In the genomic region with DNA sequence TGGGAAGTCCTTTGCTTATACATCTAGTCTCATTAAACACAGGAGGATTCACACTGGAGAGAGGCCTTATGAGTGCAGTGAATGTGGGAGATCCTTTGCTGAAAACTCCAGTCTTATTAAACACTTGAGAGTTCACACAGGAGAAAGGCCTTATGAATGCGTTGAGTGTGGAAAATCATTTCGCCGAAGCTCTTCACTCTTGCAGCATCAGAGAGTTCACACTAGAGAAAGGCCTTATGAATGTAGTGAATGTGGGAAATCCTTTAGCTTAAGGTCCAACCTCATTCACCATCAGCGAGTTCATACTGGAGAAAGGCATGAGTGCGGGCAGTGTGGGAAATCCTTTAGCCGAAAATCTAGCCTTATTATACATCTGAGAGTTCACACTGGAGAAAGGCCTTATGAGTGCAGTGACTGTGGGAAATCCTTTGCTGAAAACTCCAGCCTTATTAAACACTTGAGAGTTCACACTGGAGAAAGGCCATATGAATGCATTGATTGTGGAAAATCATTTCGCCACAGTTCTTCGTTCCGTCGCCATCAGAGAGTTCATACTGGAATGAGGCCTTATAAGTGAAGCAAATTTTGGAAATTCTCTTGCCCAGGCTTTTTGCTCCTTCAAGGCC, we compare ENCODE assay signal across 25 cellular contexts. TPM values are rescaled to one million over a fixed set of nuclear protein-coding genes. Genes with fewer than 3 reads are reported as not detected.
DNase-seq lines count a peak whose midpoint lies in the region; ATAC-seq, FAIRE-seq and TF ChIP-seq lines count a peak whose summit lies in the region.
"Had no signal": no experiment of that assay in that cellular context is flagged by ENCODE, and none has a peak within 500 bp of the region (broad histone marks: within the 10 kb centered on the region; RNA-seq: fewer than 3 reads in every experiment).

No MANE protein-coding gene starts in this region.

- FAIRE-seq in K562 (lab: Jason Lieb, UNC) = no peak
- FAIRE-seq: A204.1, GM12892 had no signal

- ATAC-seq in GM23338 = no peak
- no peak for ATAC-seq in K562
- ATAC-seq in GM19452 (IDR thresholded peaks at IDR 0.05; ENCODE audit: unreplicated experiment) = no peak
- no peak for ATAC-seq in stimulated activated naive B cell treated with anti-CD40 and anti-IgM and Interleukin-4, amounts not matched to agents 10 μg/mL and 1 μg/mL and 100 μg/mL, for 72 hours (replicated peaks)

- CTCF ChIA-PET in K562 (lab: Yijun Ruan, JAX; ENCODE audit: low intra/inter-chr PET ratio) = no interaction called here

- POLR2A ChIA-PET in K562 (lab: Yijun Ruan, JAX) = interaction anchor here (1.4 kb wide), 1 partner anchor 10 kb away, joined by 7 read pairs; a partner anchor contains a TSS

- no peaks in the 10 kb centered on the region for H3K4me1 ChIP-seq in BLaER1
- no peaks in the 10 kb centered on the region for H3K4me1 ChIP-seq in GM23338 (ENCODE audit: insufficient read depth)
- no peaks in the 10 kb centered on the region for H3K4me1 ChIP-seq in K562 (replicated peaks in 1 of 2; ENCODE audit: control insufficient read depth in 2 of 2, insufficient read depth in 2 of 2, low read length in 2 of 2)
- no peaks in the 10 kb centered on the region for H3K4me1 ChIP-seq in liver (ENCODE audit: control insufficient read depth in 4 of 4, insufficient read depth in 4 of 4, low read length in 3 of 4)
- H3K4me1 ChIP-seq in smooth muscle cell (ENCODE audit: low read depth) = no peaks in the 10 kb centered on the region
- H3K4me1 ChIP-seq: Peyer's patch, SJCRH30 had no signal

- peaks cover 48% of the 10 kb centered on the region for H3K36me3 Mint-ChIP-seq in GM23338 (ENCODE audit: low read depth)
- peaks cover 60 to 65% of the 10 kb centered on the region in 2 donors for H3K36me3 Mint-ChIP-seq in stimulated activated naive B cell treated with anti-CD40 and anti-IgM and Interleukin-4, amounts not matched to agents 10 μg/mL and 1 μg/mL and 100 μg/mL, for 72 hours

- H3K9me1 ChIP-seq in K562 (ENCODE audit: control insufficient read depth, insufficient read depth, low read length) = no peaks in the 10 kb centered on the region

- H3K27me3 ChIP-seq in BLaER1 (no peaks in the 10 kb centered on the region), GM23338 (ENCODE audit: insufficient read depth) (no peaks in the 10 kb centered on the region), K562 (ENCODE audit: control insufficient read depth in 2 of 2, insufficient read depth in 2 of 2, low read length in 2 of 2) (no peaks in the 10 kb centered on the region), liver (ENCODE audit: control insufficient read depth in 4 of 4, insufficient read depth in 4 of 4, low read length in 3 of 4) (no peaks in the 10 kb centered on the region), smooth muscle cell (ENCODE audit: low read depth) (no peaks in the 10 kb centered on the region)
- H3K27me3 ChIP-seq: Peyer's patch, SJCRH30 had no signal

- DNase-seq in GM23338 (ENCODE audit: low spot score) = no peak
- no peak for DNase-seq in K562 (ENCODE audit: extremely low read depth in 1 of 4, low spot score in 3 of 4)
- DNase-seq in smooth muscle cell (lab: John Stamatoyannopoulos, UW; ENCODE audit: unreplicated experiment) = no peak
- no peak for DNase-seq in HK-2 (ENCODE audit: unreplicated experiment)
- DNase-seq in stimulated activated naive B cell treated with anti-CD40 and anti-IgM and Interleukin-4, amounts not matched to agents 10 μg/mL and 1 μg/mL and 100 μg/mL, for 72 hours = no peak
- DNase-seq: Calu3; CD4-positive, alpha-beta memory T cell; DMS153; GM23248; HCEC 1CT; NCI-H1092 treated with DMSO at 0.1 percent for 48 hours; NCI-H1436 treated with DMSO at 0.1 percent for 48 hours; NCI-H1930; NCI-H226; NCI-H510A treated with DMSO at 0.1 percent for 48 hours; NCI-H748 treated with DMSO at 0.1 percent for 48 hours; Peyer's patch; SJCRH30 had no signal

- H3K9ac ChIP-seq in BLaER1 (no peak overlapping the region), K562 (ENCODE audit: insufficient read depth in 1 of 2, low read depth in 2 of 2, low read length in 2 of 2) (no peak overlapping the region), liver (ENCODE audit: low read depth in 1 of 2, low read length in 2 of 2) (no peak overlapping the region), smooth muscle cell (ENCODE audit: low read depth) (no peak overlapping the region)
- H3K9ac ChIP-seq: GM23248 had no signal

- intact Hi-C loops in K562 (cut with micrococcal nuclease) = no loop called here

- TF ChIP-seq RAD21 in K562 (CRISPR knock-in tag; conservative IDR thresholded peaks at IDR 0.05 in 1 of 2, IDR thresholded peaks at IDR 0.05 in 1 of 2) = no peak
- no peak for TF ChIP-seq RAD21 in liver (IDR thresholded peaks at IDR 0.05)

- no peak overlapping the region for H3K4me3 Mint-ChIP-seq in GM23338
- no peak overlapping the region for H3K4me3 Mint-ChIP-seq in stimulated activated naive B cell treated with anti-CD40 and anti-IgM and Interleukin-4, amounts not matched to agents 10 μg/mL and 1 μg/mL and 100 μg/mL, for 72 hours
- H3K4me3 Mint-ChIP-seq: B cell had no signal

- no peak for TF ChIP-seq POLR2A in K562 (conservative IDR thresholded peaks at IDR 0.05)

- peak overlapping the region; percentile 46 for H3K4me3 ChIP-seq in BLaER1
- no peak overlapping the region for H3K4me3 ChIP-seq in GM23338
- H3K4me3 ChIP-seq in K562 = no peak overlapping the region
- peak overlapping the region in 2 of 3 donors; percentile 49 to 54 for H3K4me3 ChIP-seq in liver (ENCODE audit: low read depth in 1 of 3, low read length in 3 of 3)
- H3K4me3 ChIP-seq in smooth muscle cell = no peak overlapping the region
- H3K4me3 ChIP-seq: GM23248, Peyer's patch, SJCRH30 had no signal

- no peaks in the 10 kb centered on the region for H3K9me2 ChIP-seq in GM23338 (ENCODE audit: insufficient read depth)

- no peak for TF ChIP-seq EP300 in K562 (IDR thresholded peaks at IDR 0.05; ENCODE audit: low read length)

- peaks cover 29% of the 10 kb centered on the region for H4K20me1 ChIP-seq in BLaER1
- H4K20me1 ChIP-seq in GM23338 (replicated peaks; ENCODE audit: insufficient read depth) = peaks cover 10% of the 10 kb centered on the region
- H4K20me1 ChIP-seq in K562 (replicated peaks; ENCODE audit: control insufficient read depth, insufficient read depth, low read length) = no peaks in the 10 kb centered on the region
- peaks cover 29% of the 10 kb centered on the region for H4K20me1 ChIP-seq in smooth muscle cell (ENCODE audit: low read depth)

- no peaks in the 10 kb centered on the region for H3K27me3 Mint-ChIP-seq in GM23338 (ENCODE audit: insufficient read depth, low read depth, poor library complexity)
- no peaks in the 10 kb centered on the region for H3K27me3 Mint-ChIP-seq in stimulated activated naive B cell treated with anti-CD40 and anti-IgM and Interleukin-4, amounts not matched to agents 10 μg/mL and 1 μg/mL and 100 μg/mL, for 72 hours
- H3K27me3 Mint-ChIP-seq: B cell; CD4-positive, alpha-beta memory T cell had no signal

- TF ChIP-seq CTCF in GM23338 (conservative IDR thresholded peaks at IDR 0.05; ENCODE audit: low read depth in 2 of 2) (no peak), K562 (IDR thresholded peaks at IDR 0.05 in 2 of 3, conservative IDR thresholded peaks at IDR 0.05 in 1 of 3; ENCODE audit: insufficient read depth in 2 of 3, low read depth in 1 of 3, low read length in 3 of 3) (no peak), liver (IDR thresholded peaks at IDR 0.05; ENCODE audit: low read depth, low read length, missing input control) (no peak), smooth muscle cell (IDR thresholded peaks at IDR 0.05; ENCODE audit: borderline replicate concordance, insufficient read depth, poor library complexity, severe bottlenecking) (no peak)

- H3K9me3 ChIP-seq in BLaER1 (peaks cover 100% of the 10 kb centered on the region), K562 (replicated peaks; ENCODE audit: control insufficient read depth, insufficient read depth, low read depth, low read length) (peaks cover 39% of the 10 kb centered on the region), liver (ENCODE audit: control insufficient read depth in 4 of 4, low read length in 3 of 4) (peaks cover 1 to 43% (median 24%) of the 10 kb centered on the region in 4 donors), smooth muscle cell (replicated peaks; ENCODE audit: low read depth) (peaks cover 22% of the 10 kb centered on the region)

- 0 out of 2 replicates have a peak, but pooled peaks cover 9% of the 10 kb centered on the region for H3F3A ChIP-seq in GM23338 (replicated peaks; ENCODE audit: low read depth)
- no peaks in the 10 kb centered on the region for H3F3A ChIP-seq in smooth muscle cell (ENCODE audit: low read depth)

- H3K4me1 Mint-ChIP-seq in GM23338 = no peaks in the 10 kb centered on the region
- peaks cover 29 to 42% of the 10 kb centered on the region in 2 donors for H3K4me1 Mint-ChIP-seq in stimulated activated naive B cell treated with anti-CD40 and anti-IgM and Interleukin-4, amounts not matched to agents 10 μg/mL and 1 μg/mL and 100 μg/mL, for 72 hours

- H3K36me3 ChIP-seq in BLaER1 = peaks cover 100% of the 10 kb centered on the region
- peaks cover 25% of the 10 kb centered on the region for H3K36me3 ChIP-seq in GM23338 (ENCODE audit: insufficient read depth)
- H3K36me3 ChIP-seq in K562 (ENCODE audit: control insufficient read depth, insufficient read depth, low read length) = peaks cover 63% of the 10 kb centered on the region
- H3K36me3 ChIP-seq in liver (ENCODE audit: control insufficient read depth in 4 of 4, insufficient read depth in 3 of 4, low read depth in 1 of 4, low read length in 3 of 4) = peaks cover 2 to 56% (median 47%) of the 10 kb centered on the region in 4 donors
- H3K36me3 ChIP-seq in smooth muscle cell (ENCODE audit: low read depth) = peaks cover 31% of the 10 kb centered on the region

- H2AFZ ChIP-seq in GM23338 (no peak overlapping the region), K562 (ENCODE audit: low read depth, low read length) (no peak overlapping the region), smooth muscle cell (ENCODE audit: low read depth) (no peak overlapping the region)
- H2AFZ ChIP-seq: GM23248 had no signal

- WGBS in K562 (ENCODE audit: insufficient coverage, low coverage, missing lambda C conversion rate) = 97% methylated on average over 10 of the region's 10 CpGs
- 99% methylated on average over 10 of the region's 10 CpGs for WGBS in liver
- WGBS in smooth muscle cell (ENCODE audit: low lambda C conversion rate) = 98% methylated on average over 10 of the region's 10 CpGs

- H3K27ac ChIP-seq in BLaER1 (no peak overlapping the region), GM23338 (ENCODE audit: low read depth) (peak overlapping the region; percentile 45; the same call in 1 of the 2 replicates), K562 (ENCODE audit: extremely low read depth, low read depth, low read length) (no peak overlapping the region), liver (ENCODE audit: low read depth in 1 of 2, low read length in 2 of 2) (no peak overlapping the region), smooth muscle cell (ENCODE audit: low read depth) (no peak overlapping the region)
- H3K27ac ChIP-seq: GM23248, Peyer's patch, SJCRH30 had no signal

- H3K27ac Mint-ChIP-seq in GM23338 = no peak overlapping the region
- no peak overlapping the region for H3K27ac Mint-ChIP-seq in stimulated activated naive B cell treated with anti-CD40 and anti-IgM and Interleukin-4, amounts not matched to agents 10 μg/mL and 1 μg/mL and 100 μg/mL, for 72 hours
- H3K27ac Mint-ChIP-seq: B cell; CD4-positive, alpha-beta memory T cell had no signal

- no peaks in the 10 kb centered on the region; the same call in 2 of the 3 replicates for H3K9me3 Mint-ChIP-seq in GM23338
- H3K9me3 Mint-ChIP-seq in stimulated activated naive B cell treated with anti-CD40 and anti-IgM and Interleukin-4, amounts not matched to agents 10 μg/mL and 1 μg/mL and 100 μg/mL, for 72 hours = peaks cover 9 to 10% of the 10 kb centered on the region in 2 donors

- in situ Hi-C loops in K562 (cut with MboI) = no loop called here

- TSS peak; percentile 8 for BruUV-seq in K562 (replicated peaks; lab: Mats Ljungman, UMichigan)

- H3K4me2 ChIP-seq in BLaER1 (no peak overlapping the region), GM23338 (no peak overlapping the region), K562 (ENCODE audit: insufficient read depth, low read length) (no peak overlapping the region), smooth muscle cell (no peak overlapping the region)

- H3K79me2 ChIP-seq in GM23338 (replicated peaks; ENCODE audit: insufficient read depth) (peaks cover 69% of the 10 kb centered on the region), K562 (ENCODE audit: control insufficient read depth, insufficient read depth, low read length) (peaks cover 37% of the 10 kb centered on the region), smooth muscle cell (ENCODE audit: low read depth) (peaks cover 92% of the 10 kb centered on the region)

RNA-seq across cellular contexts. Expression of a gene that starts 9.9 kb away (rescaled TPM):
- 12.5 and 16.9 TPM in 2 replicates for total RNA-seq in GM23338 (2014; rRNA removed; shearing (Covaris generic))
- polyA plus RNA-seq in GM23338 (2016; fragmentation: Nextera tagmentation; extraction: Ambion mirVana) (5.2 and 7.2 TPM in 2 replicates), K562 (2011; rRNA removed) (9.7 and 12.3 TPM in 2 replicates), K562 (2014; fragmentation: Illumina TruSeq; extraction: Trizol) (8.4 and 9.2 TPM in 2 replicates), K562 (2014; fragmentation: Nextera tagmentation; extraction: Ambion mirVana) (1 to 10 TPM; 2.5 to 2.8 TPM), K562 (2014; rRNA removed) (6.7 and 10.1 TPM in 2 replicates), liver (1 to 10 TPM; 2.3 to 3.1 TPM), smooth muscle cell (3.2 and 4.1 TPM in 2 replicates)
- 67.4 and 90.0 TPM in 2 replicates for total RNA-seq in K562 (2011; cell fraction: chromatin; rRNA removed; ENCODE audit: low replicate concordance)
- 42.9 and 47.5 TPM in 2 replicates for total RNA-seq in K562 (2011; cell fraction: nucleolus; rRNA removed)
- 63.6 and 81.1 TPM in 2 replicates for total RNA-seq in K562 (2011; cell fraction: nucleoplasm; rRNA removed)
- total RNA-seq in K562 (2014; rRNA removed) (7.4 and 11.5 TPM in 2 replicates), K562 (2014; rRNA removed; fragmentation: Illumina TruSeq; extraction: Trizol) (12.6 and 17.7 TPM in 2 replicates), K562 (2015; rRNA removed; fragmentation: Illumina TruSeq; extraction: Trizol) (11.2 and 12.1 TPM in 2 replicates), K562 (2021) (10.7 and 11.7 TPM in 2 replicates), liver (10 to 100 TPM; 10.4 to 11.8 TPM), smooth muscle cell (8.2 and 20.3 TPM in 2 replicates)
- polyA plus RNA-seq in K562 (2011; cell fraction: cytosol; rRNA removed) = 6.5 and 7.4 TPM in 2 replicates
- 12.6 and 13.4 TPM in 2 replicates for polyA plus RNA-seq in K562 (2011; cell fraction: nucleus; rRNA removed)
- polyA plus RNA-seq in K562 (2012) = 4.8 and 5.5 TPM in 2 replicates
- polyA minus RNA-seq in K562 (2011; rRNA and poly(A)+ RNA removed) = 21.6 and 28.8 TPM in 2 replicates
- polyA minus RNA-seq in K562 (2011; cell fraction: cytosol; rRNA and poly(A)+ RNA removed) = 10.2 and 14.9 TPM in 2 replicates
- 17.4 and 22.1 TPM in 2 replicates for polyA minus RNA-seq in K562 (2011; cell fraction: nucleus; rRNA and poly(A)+ RNA removed)

RNA-seq across cellular contexts. Expression of a gene that starts 32.7 kb away (rescaled TPM):
- 19.4 and 22.6 TPM in 2 replicates for total RNA-seq in GM23338 (2014; rRNA removed; shearing (Covaris generic))
- polyA plus RNA-seq in GM23338 (2016; fragmentation: Nextera tagmentation; extraction: Ambion mirVana) = 4.7 and 5.9 TPM in 2 replicates
- total RNA-seq in K562 (2011; cell fraction: chromatin; rRNA removed; ENCODE audit: low replicate concordance) = 30.2 and 37.5 TPM in 2 replicates
- 54.9 and 63.5 TPM in 2 replicates for total RNA-seq in K562 (2011; cell fraction: nucleolus; rRNA removed)
- 34.7 and 39.1 TPM in 2 replicates for total RNA-seq in K562 (2011; cell fraction: nucleoplasm; rRNA removed)
- 9.5 and 16.2 TPM in 2 replicates for total RNA-seq in K562 (2014; rRNA removed)
- total RNA-seq in K562 (2014; rRNA removed; fragmentation: Illumina TruSeq; extraction: Trizol) = 8.2 and 10.0 TPM in 2 replicates
- 7.4 and 8.4 TPM in 2 replicates for total RNA-seq in K562 (2015; rRNA removed; fragmentation: Illumina TruSeq; extraction: Trizol)
- 6.7 and 7.8 TPM in 2 replicates for total RNA-seq in K562 (2021)
- polyA plus RNA-seq in K562 (2011; rRNA removed) = 15.7 and 16.9 TPM in 2 replicates
- 11.0 and 12.6 TPM in 2 replicates for polyA plus RNA-seq in K562 (2011; cell fraction: cytosol; rRNA removed)
- polyA plus RNA-seq in K562 (2011; cell fraction: nucleus; rRNA removed) = 59.3 and 86.8 TPM in 2 replicates
- 6.9 and 9.2 TPM in 2 replicates for polyA plus RNA-seq in K562 (2012)
- 7.1 and 9.6 TPM in 2 replicates for polyA plus RNA-seq in K562 (2014; fragmentation: Illumina TruSeq; extraction: Trizol)
- 1 to 10 TPM; 2.2 to 2.5 TPM for polyA plus RNA-seq in K562 (2014; fragmentation: Nextera tagmentation; extraction: Ambion mirVana)
- 7.9 and 9.1 TPM in 2 replicates for polyA plus RNA-seq in K562 (2014; rRNA removed)
- 17.9 and 20.2 TPM in 2 replicates for polyA minus RNA-seq in K562 (2011; rRNA and poly(A)+ RNA removed)
- 5.9 and 6.5 TPM in 2 replicates for polyA minus RNA-seq in K562 (2011; cell fraction: cytosol; rRNA and poly(A)+ RNA removed)
- polyA minus RNA-seq in K562 (2011; cell fraction: nucleus; rRNA and poly(A)+ RNA removed) = 36.2 and 59.1 TPM in 2 replicates
- total RNA-seq in liver = 10 to 100 TPM in 1 of 2 donors, 1 to 10 TPM in 1; 8.7 to 20.3 TPM
- polyA plus RNA-seq in liver = 1 to 10 TPM; 2.0 to 4.1 TPM
- 12.7 and 13.6 TPM in 2 replicates for total RNA-seq in smooth muscle cell
- polyA plus RNA-seq in smooth muscle cell = 4.4 and 8.9 TPM in 2 replicates

RNA-seq across cellular contexts. Expression of a gene that starts 35.4 kb away (rescaled TPM):
- total RNA-seq in GM23338 (2014; rRNA removed; shearing (Covaris generic)) = 15.7 and 18.9 TPM in 2 replicates
- polyA plus RNA-seq in GM23338 (2016; fragmentation: Nextera tagmentation; extraction: Ambion mirVana) (7.7 and 11.7 TPM in 2 replicates), K562 (2011; rRNA removed) (6.7 and 8.9 TPM in 2 replicates), K562 (2014; fragmentation: Illumina TruSeq; extraction: Trizol) (9.8 and 11.2 TPM in 2 replicates), K562 (2014; fragmentation: Nextera tagmentation; extraction: Ambion mirVana) (1 to 10 TPM; 4.4 to 8.5 TPM), K562 (2014; rRNA removed) (8.1 and 8.5 TPM in 2 replicates), liver (1 to 10 TPM; 3.1 to 5.5 TPM), smooth muscle cell (1.9 and 6.4 TPM in 2 replicates)
- 30.9 and 41.2 TPM in 2 replicates for total RNA-seq in K562 (2011; cell fraction: chromatin; rRNA removed; ENCODE audit: low replicate concordance)
- 27.5 and 37.2 TPM in 2 replicates for total RNA-seq in K562 (2011; cell fraction: nucleolus; rRNA removed)
- total RNA-seq in K562 (2011; cell fraction: nucleoplasm; rRNA removed) = 32.6 and 36.0 TPM in 2 replicates
- total RNA-seq in K562 (2014; rRNA removed) (7.3 and 8.1 TPM in 2 replicates), K562 (2014; rRNA removed; fragmentation: Illumina TruSeq; extraction: Trizol) (11.4 and 13.2 TPM in 2 replicates), K562 (2015; rRNA removed; fragmentation: Illumina TruSeq; extraction: Trizol) (12.4 and 13.3 TPM in 2 replicates), K562 (2021) (7.1 and 7.2 TPM in 2 replicates), liver (10 to 100 TPM in 1 of 2 donors, 1 to 10 TPM in 1; 5.4 to 16.1 TPM), smooth muscle cell (2.8 and 6.7 TPM in 2 replicates)
- polyA plus RNA-seq in K562 (2011; cell fraction: cytosol; rRNA removed) = 3.9 and 7.4 TPM in 2 replicates
- 11.1 and 14.8 TPM in 2 replicates for polyA plus RNA-seq in K562 (2011; cell fraction: nucleus; rRNA removed)
- 5.9 and 6.0 TPM in 2 replicates for polyA plus RNA-seq in K562 (2012)
- 10.5 and 11.7 TPM in 2 replicates for polyA minus RNA-seq in K562 (2011; rRNA and poly(A)+ RNA removed)
- 2.8 and 4.8 TPM in 2 replicates for polyA minus RNA-seq in K562 (2011; cell fraction: cytosol; rRNA and poly(A)+ RNA removed)
- 12.3 and 16.7 TPM in 2 replicates for polyA minus RNA-seq in K562 (2011; cell fraction: nucleus; rRNA and poly(A)+ RNA removed)

RNA-seq across cellular contexts. Expression of a gene that starts 50.8 kb away (rescaled TPM):
- total RNA-seq in GM23338 (2014; rRNA removed; shearing (Covaris generic)) = 62.0 and 69.9 TPM in 2 replicates
- polyA plus RNA-seq in GM23338 (2016; fragmentation: Nextera tagmentation; extraction: Ambion mirVana) = 13.7 and 16.6 TPM in 2 replicates
- total RNA-seq in K562 (2011; cell fraction: chromatin; rRNA removed; ENCODE audit: low replicate concordance) = 74.5 and 127 TPM in 2 replicates
- 50.5 and 52.2 TPM in 2 replicates for total RNA-seq in K562 (2011; cell fraction: nucleolus; rRNA removed)
- total RNA-seq in K562 (2011; cell fraction: nucleoplasm; rRNA removed) = 90.6 and 144 TPM in 2 replicates
- 24.7 and 28.9 TPM in 2 replicates for total RNA-seq in K562 (2014; rRNA removed)
- 37.5 and 43.1 TPM in 2 replicates for total RNA-seq in K562 (2014; rRNA removed; fragmentation: Illumina TruSeq; extraction: Trizol)
- 37.0 and 37.1 TPM in 2 replicates for total RNA-seq in K562 (2015; rRNA removed; fragmentation: Illumina TruSeq; extraction: Trizol)
- 23.2 and 28.6 TPM in 2 replicates for total RNA-seq in K562 (2021)
- 14.4 and 17.9 TPM in 2 replicates for polyA plus RNA-seq in K562 (2011; rRNA removed)
- polyA plus RNA-seq in K562 (2011; cell fraction: cytosol; rRNA removed) = 5.0 and 8.1 TPM in 2 replicates
- polyA plus RNA-seq in K562 (2011; cell fraction: nucleus; rRNA removed) = 21.1 and 24.4 TPM in 2 replicates
- 8.0 and 9.2 TPM in 2 replicates for polyA plus RNA-seq in K562 (2012)
- 14.3 and 17.1 TPM in 2 replicates for polyA plus RNA-seq in K562 (2014; fragmentation: Illumina TruSeq; extraction: Trizol)
- polyA plus RNA-seq in K562 (2014; fragmentation: Nextera tagmentation; extraction: Ambion mirVana) = 1 to 10 TPM; 7.4 to 8.8 TPM
- 14.2 and 20.8 TPM in 2 replicates for polyA plus RNA-seq in K562 (2014; rRNA removed)
- 45.7 and 51.1 TPM in 2 replicates for polyA minus RNA-seq in K562 (2011; rRNA and poly(A)+ RNA removed)
- polyA minus RNA-seq in K562 (2011; cell fraction: cytosol; rRNA and poly(A)+ RNA removed) = 9.9 and 22.2 TPM in 2 replicates
- 13.6 and 21.4 TPM in 2 replicates for polyA minus RNA-seq in K562 (2011; cell fraction: nucleus; rRNA and poly(A)+ RNA removed)
- total RNA-seq in liver = 10 to 100 TPM; 10.2 to 30.2 TPM
- 1 to 10 TPM; 3.0 to 3.6 TPM for polyA plus RNA-seq in liver
- 6.7 and 8.0 TPM in 2 replicates for total RNA-seq in smooth muscle cell
- 1.2 and 4.3 TPM in 2 replicates for polyA plus RNA-seq in smooth muscle cell

RNA-seq across cellular contexts. Expression of a gene that starts 51.9 kb away (rescaled TPM):
- total RNA-seq in GM23338 (2014; rRNA removed; shearing (Covaris generic)) = 6.6 and 6.7 TPM in 2 replicates
- polyA plus RNA-seq in GM23338 (2016; fragmentation: Nextera tagmentation; extraction: Ambion mirVana) (2.9 and 3.3 TPM in 2 replicates), K562 (2011; rRNA removed) (1.4 and 3.2 TPM in 2 replicates), K562 (2014; fragmentation: Illumina TruSeq; extraction: Trizol) (1.2 and 1.6 TPM in 2 replicates), K562 (2014; fragmentation: Nextera tagmentation; extraction: Ambion mirVana) (under 1 TPM; 0.20 to 0.78 TPM), K562 (2014; rRNA removed) (1.1 and 1.4 TPM in 2 replicates), liver (1 to 10 TPM in 1 of 2 donors, under 1 TPM in 1; 0.78 to 1.6 TPM), smooth muscle cell (5.2 and 5.5 TPM in 2 replicates)
- 12.7 and 18.2 TPM in 2 replicates for total RNA-seq in K562 (2011; cell fraction: chromatin; rRNA removed; ENCODE audit: low replicate concordance)
- 10.4 and 10.8 TPM in 2 replicates for total RNA-seq in K562 (2011; cell fraction: nucleolus; rRNA removed)
- 14.4 and 22.5 TPM in 2 replicates for total RNA-seq in K562 (2011; cell fraction: nucleoplasm; rRNA removed)
- total RNA-seq in K562 (2014; rRNA removed) (1.6 and 2.0 TPM in 2 replicates), K562 (2014; rRNA removed; fragmentation: Illumina TruSeq; extraction: Trizol) (2.1 TPM in 2 replicates), K562 (2015; rRNA removed; fragmentation: Illumina TruSeq; extraction: Trizol) (0.90 and 1.4 TPM in 2 replicates), K562 (2021) (1.8 and 1.9 TPM in 2 replicates), liver (1 to 10 TPM; 2.4 to 9.3 TPM), smooth muscle cell (4.7 and 7.0 TPM in 2 replicates)
- polyA plus RNA-seq in K562 (2011; cell fraction: cytosol; rRNA removed) = 1.4 and 1.6 TPM in 2 replicates
- 3.9 and 9.2 TPM in 2 replicates for polyA plus RNA-seq in K562 (2011; cell fraction: nucleus; rRNA removed)
- 1.4 and 1.7 TPM in 2 replicates for polyA plus RNA-seq in K562 (2012)
- polyA minus RNA-seq in K562 (2011; rRNA and poly(A)+ RNA removed) = 3.6 and 6.7 TPM in 2 replicates
- polyA minus RNA-seq in K562 (2011; cell fraction: cytosol; rRNA and poly(A)+ RNA removed) = 0.91 and 2.2 TPM in 2 replicates
- 1.9 and 3.9 TPM in 2 replicates for polyA minus RNA-seq in K562 (2011; cell fraction: nucleus; rRNA and poly(A)+ RNA removed)
- total RNA-seq: G401 had no signal

Comparison
In these comparisons a context has a peak if more than half of its experiments do, and no peak if none do; other contexts are left out.
1. H3K4me3 ChIP-seq: peak in BLaER1 (single experiment) and liver (2 of 3); none in GM23338 (single experiment), K562 (single experiment) and smooth muscle cell (single experiment).